Comparison of ENCODE assay signal across 8 cellular contexts in genomic region chr17:58006924-58007780, GRCh38. TPM values are rescaled to one million over a fixed set of nuclear protein-coding genes. Genes with fewer than 3 reads are reported as not detected.
DNase-seq lines count a peak whose midpoint lies in the region; ATAC-seq and TF ChIP-seq lines count a peak whose summit lies in the region.

Gene SRSF1 (minus strand): TSS chr17:58007246. CDS start chr17:58007137, 109 bp downstream.

- H3K4me3 ChIP-seq in Jurkat, Clone E6-1 (ENCODE audit: low read length) = peak within 1 kb of the TSS; percentile 98
- H3K4me3 ChIP-seq in PC-9 = peak within 1 kb of the TSS; percentile 95
- H3K4me3 ChIP-seq in mucosa of stomach (ENCODE audit: low read length) = peak within 1 kb of the TSS; percentile 100

- peak; percentile 98 for TF ChIP-seq POLR2A in erythroblast (IDR thresholded peaks at IDR 0.05; ENCODE audit: low read length)

- peak within 1 kb of the TSS; percentile 97 for H3K4me2 ChIP-seq in PC-9

- peak within 1 kb of the TSS; percentile 92 for H2AFZ ChIP-seq in PC-9

- H3K27me3 ChIP-seq in PC-9 (ENCODE audit: insufficient read depth, low read depth) = no peaks in the 10 kb centered on the region
- H3K27me3 ChIP-seq in mucosa of stomach (ENCODE audit: control insufficient read depth, insufficient read depth, low read length) = no peaks in the 10 kb centered on the region

- TSS peak; percentile 59 for BruUV-seq in PC-9 (replicated peaks; lab: Mats Ljungman, UMichigan)

- no peaks in the 10 kb centered on the region for H3K9me2 ChIP-seq in PC-9 (ENCODE audit: insufficient read depth)

- peak within 1 kb of the TSS; percentile 95 for H3K27ac ChIP-seq in PC-9

- H3K36me3 ChIP-seq in PC-9 (ENCODE audit: low read depth) (peaks cover 40% of the 10 kb centered on the region), mucosa of stomach (ENCODE audit: control insufficient read depth, insufficient read depth, low read length) (no peaks in the 10 kb centered on the region)

- H3K9me3 ChIP-seq in PC-9 (ENCODE audit: insufficient read depth, low read depth) = no peaks in the 10 kb centered on the region
- H3K9me3 ChIP-seq in mucosa of stomach (ENCODE audit: control insufficient read depth, low read length) = no peaks in the 10 kb centered on the region

- H4K20me1 ChIP-seq in PC-9 (ENCODE audit: insufficient read depth) = peaks cover 41% of the 10 kb centered on the region

- H3K9ac ChIP-seq in mucosa of stomach (ENCODE audit: low read length) = peak within 1 kb of the TSS; percentile 100

- peaks cover 53% of the 10 kb centered on the region for H3F3A ChIP-seq in PC-9 (ENCODE audit: insufficient read depth, low read depth)

- CTCF ChIA-PET in PC-9 (lab: Charles Lee) = interaction anchor here (0.5 to 1.3 kb wide), 8 partner anchors 8 to 1090 kb away, joined by 3 to 5 read pairs (median 3); no protein-coding TSS in a partner anchor

- H3K4me1 ChIP-seq in PC-9 (replicated peaks; ENCODE audit: insufficient read depth) (peaks cover 38% of the 10 kb centered on the region), mucosa of stomach (ENCODE audit: control insufficient read depth, insufficient read depth, low read length) (peaks cover 17% of the 10 kb centered on the region)

- peaks cover 66% of the 10 kb centered on the region for H3K79me2 ChIP-seq in PC-9 (ENCODE audit: low read depth)

- intact Hi-C loops in PC-9 (cut with micrococcal nuclease; ENCODE audit: unreplicated experiment) = loop anchor here (1.0 to 10.0 kb wide), 4 partner anchors 16 to 762 kb away; no protein-coding TSS in a partner anchor

- ATAC-seq in GM21619 (IDR thresholded peaks at IDR 0.05; ENCODE audit: unreplicated experiment) = peak; percentile 86

- peak; percentile 96 for DNase-seq in DMS153 (lab: John Stamatoyannopoulos, UW)
- DNase-seq in Jurkat, Clone E6-1 (ENCODE audit: low read depth, low spot score) = peak; percentile 99
- DNase-seq in PC-9 = peak; percentile 95 to 96
- peak; percentile 97 for DNase-seq in activated T-cell treated with anti-CD3 and anti-CD28 coated beads, Interleukin-2, amount 50 U/mL, for 1 hour
- DNase-seq in erythroblast (lab: John Stamatoyannopoulos, UW) = peak; percentile 99
- DNase-seq in stimulated activated CD8-positive, alpha-beta memory T cell treated with anti-CD3 and anti-CD28 coated beads, Interleukin-7, amount 100 ng/mL, for 1 hour (ENCODE audit: low read depth in 2 of 2) = peak; percentile 94 to 96

- POLR2A ChIA-PET in PC-9 (lab: Charles Lee; ENCODE audit: unreplicated experiment) = interaction anchor here (0.5 to 1.3 kb wide), 11 partner anchors 17 to 1325 kb away, joined by 3 to 9 read pairs (median 5); no protein-coding TSS in a partner anchor

- 0 out of 2 replicates have a peak, but pooled peaks have one; percentile 8 for TF ChIP-seq CTCF in PC-9 (conservative IDR thresholded peaks at IDR 0.05)

RNA-seq across cellular contexts. Expression of gene SRSF1, which starts in this region (rescaled TPM):
- polyA plus RNA-seq in Jurkat, Clone E6-1 (2012; ENCODE audit: insufficient read depth, insufficient read length) = 479 TPM
- 210 and 278 TPM in 2 replicates for total RNA-seq in PC-9 (2021)

Comparison
In these comparisons a context has a peak if more than half of its experiments do, and no peak if none do; other contexts are left out.
1. Peak in every context shown above with its lines: DNase-seq, ATAC-seq, H3K4me3 ChIP-seq and H3K27ac ChIP-seq.